ENCODE assay signal across 1 cellular context in the genomic region with DNA sequence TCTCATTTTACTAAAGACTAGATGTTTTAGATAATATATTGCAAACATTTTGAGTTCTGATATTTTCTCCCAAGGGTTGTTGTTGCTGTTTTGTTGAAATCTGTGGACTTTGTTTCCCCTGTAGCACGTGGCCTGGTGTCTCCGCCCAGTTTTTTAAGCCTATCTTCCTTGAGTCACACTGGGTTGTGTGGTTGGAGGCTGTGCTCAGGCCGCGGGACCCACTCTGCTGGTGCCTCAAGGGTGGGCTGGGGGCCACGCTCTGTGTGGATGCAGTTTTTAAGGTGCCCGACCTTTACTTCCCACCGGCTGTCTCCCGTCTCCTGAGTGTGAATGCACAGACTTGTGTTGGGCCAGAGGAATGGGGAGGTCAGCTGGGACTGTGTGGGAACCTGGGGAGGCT.
TF ChIP-seq lines count a peak whose summit lies in the region.

No MANE protein-coding gene starts in this region.

TF ChIP-seq in H1, 55 proteins besides CTCF, POLR2A, EP300 and RAD21:
- TF ChIP-seq KDM5A (IDR thresholded peaks at IDR 0.05; ENCODE audit: low read length) (no peak), CBX5 (IDR thresholded peaks at IDR 0.05; ENCODE audit: low read depth, low read length) (no peak), SIRT6 (IDR thresholded peaks at IDR 0.05; ENCODE audit: low read length) (no peak), BACH1 (IDR thresholded peaks at IDR 0.05; ENCODE audit: low read length) (no peak), MAFK (IDR thresholded peaks at IDR 0.05; ENCODE audit: low read depth, low read length) (no peak), GABPA (IDR thresholded peaks at IDR 0.05; ENCODE audit: borderline replicate concordance, insufficient read depth, low read length) (no peak), CTBP2 (IDR thresholded peaks at IDR 0.05; ENCODE audit: borderline replicate concordance, insufficient read depth, insufficient read length, low read length) (no peak), KDM4A (IDR thresholded peaks at IDR 0.05; ENCODE audit: low read depth, low read length, severe bottlenecking) (no peak)
- TF ChIP-seq, protein P1, sequence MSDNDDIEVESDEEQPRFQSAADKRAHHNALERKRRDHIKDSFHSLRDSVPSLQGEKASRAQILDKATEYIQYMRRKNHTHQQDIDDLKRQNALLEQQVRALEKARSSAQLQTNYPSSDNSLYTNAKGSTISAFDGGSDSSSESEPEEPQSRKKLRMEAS (IDR thresholded peaks at IDR 0.05) = no peak
